Comparison of ENCODE assay signal across 8 cellular contexts in genomic region chr13:28138012-28138755, GRCh38. TPM values are rescaled to one million over a fixed set of nuclear protein-coding genes. Genes with fewer than 3 reads are reported as not detected.
DNase-seq lines count a peak whose midpoint lies in the region; ATAC-seq and TF ChIP-seq lines count a peak whose summit lies in the region.

A gene with protein sequence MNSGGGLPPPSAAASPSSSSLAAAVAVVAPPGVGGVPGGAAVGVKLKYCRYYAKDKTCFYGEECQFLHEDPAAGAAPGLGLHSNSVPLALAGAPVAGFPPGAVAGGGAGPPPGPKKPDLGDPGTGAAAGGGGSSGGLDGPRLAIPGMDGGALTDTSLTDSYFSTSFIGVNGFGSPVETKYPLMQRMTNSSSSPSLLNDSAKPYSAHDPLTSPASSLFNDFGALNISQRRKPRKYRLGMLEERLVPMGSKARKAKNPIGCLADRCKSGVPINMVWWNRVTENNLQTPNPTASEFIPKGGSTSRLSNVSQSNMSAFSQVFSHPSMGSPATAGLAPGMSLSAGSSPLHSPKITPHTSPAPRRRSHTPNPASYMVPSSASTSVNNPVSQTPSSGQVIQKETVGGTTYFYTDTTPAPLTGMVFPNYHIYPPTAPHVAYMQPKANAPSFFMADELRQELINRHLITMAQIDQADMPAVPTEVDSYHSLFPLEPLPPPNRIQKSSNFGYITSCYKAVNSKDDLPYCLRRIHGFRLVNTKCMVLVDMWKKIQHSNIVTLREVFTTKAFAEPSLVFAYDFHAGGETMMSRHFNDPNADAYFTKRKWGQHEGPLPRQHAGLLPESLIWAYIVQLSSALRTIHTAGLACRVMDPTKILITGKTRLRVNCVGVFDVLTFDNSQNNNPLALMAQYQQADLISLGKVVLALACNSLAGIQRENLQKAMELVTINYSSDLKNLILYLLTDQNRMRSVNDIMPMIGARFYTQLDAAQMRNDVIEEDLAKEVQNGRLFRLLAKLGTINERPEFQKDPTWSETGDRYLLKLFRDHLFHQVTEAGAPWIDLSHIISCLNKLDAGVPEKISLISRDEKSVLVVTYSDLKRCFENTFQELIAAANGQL (plus strand): TSS chr13:28138545. CDS start chr13:28138658, 113 bp downstream.

- DNase-seq in GM12864 (ENCODE audit: low read depth) (peak; percentile 77), NCI-H1105 treated with DMSO at 0.1 percent for 48 hours (lab: John Stamatoyannopoulos, UW) (peak; percentile 60), T-helper 1 cell (peak; percentile 87 to 92 (median 89)), adrenal gland (peak; percentile 90 to 94 (median 91)), heart right ventricle (peak; percentile 93 to 96), progenitor cell of endocrine pancreas (ENCODE audit: low spot score, unreplicated experiment) (peak; percentile 88), upper lobe of right lung (peak; percentile 97)

- peak within 1 kb of the TSS; percentile 80 for H3K4me3 ChIP-seq in GM12864 (ENCODE audit: low read depth, low read length)
- H3K4me3 ChIP-seq in adrenal gland = peak within 1 kb of the TSS; percentile 76 to 100 (median 93)
- peak within 1 kb of the TSS; percentile 84 to 100 (median 97) for H3K4me3 ChIP-seq in heart right ventricle
- peak within 1 kb of the TSS; percentile 99 for H3K4me3 ChIP-seq in upper lobe of right lung

- H3K27ac ChIP-seq in adrenal gland (peak within 1 kb of the TSS; percentile 75 to 99 (median 96)), heart right ventricle (peak within 1 kb of the TSS; percentile 95 to 100 (median 98)), upper lobe of right lung (peak within 1 kb of the TSS; percentile 96)

- H3K4me1 ChIP-seq in adrenal gland (replicated peaks in 1 of 2) (peaks cover 6 to 26% of the 10 kb centered on the region in 2 donors), heart right ventricle (peaks cover 4 to 49% (median 36%) of the 10 kb centered on the region in 9 donors), upper lobe of right lung (peaks cover 21% of the 10 kb centered on the region)

- WGBS in adrenal gland, 4 donors = 0 to 1% (median 1%) methylated on average over 47 to 84 of the region's 84 CpGs
- WGBS in heart right ventricle, 2 donors = 0% methylated on average over 65 to 84 of the region's 84 CpGs

- peak within 1 kb of the TSS; percentile 93 for H3K4me3 Mint-ChIP-seq in progenitor cell of endocrine pancreas (ENCODE audit: low read depth)

- TF ChIP-seq CTCF in GM12864 (IDR thresholded peaks at IDR 0.05; ENCODE audit: low read depth, low read length, missing control alignments) = peak; percentile 7
- TF ChIP-seq CTCF in adrenal gland (IDR thresholded peaks at IDR 0.05) = no peak
- TF ChIP-seq CTCF in heart right ventricle (IDR thresholded peaks at IDR 0.05) = peak in 4 of 9 donors; percentile 19 to 38 (median 28)
- TF ChIP-seq CTCF in progenitor cell of endocrine pancreas (IDR thresholded peaks at IDR 0.05; ENCODE audit: unreplicated experiment) = peak; percentile 20
- peak; percentile 27 for TF ChIP-seq CTCF in upper lobe of right lung (IDR thresholded peaks at IDR 0.05)

- no peaks in the 10 kb centered on the region for H3K27me3 Mint-ChIP-seq in progenitor cell of endocrine pancreas

- intact Hi-C loops in adrenal gland (cut with DNase I) (loop anchor here in 1 of 2 donors (10.0 kb wide), 1 partner anchor 497 kb away; no protein-coding TSS in a partner anchor), heart right ventricle (cut with DNase I) (loop anchor here in 1 of 10 donors (2.0 kb wide), 1 partner anchor 521 kb away; the partner anchor contains the start of gene POMP), upper lobe of right lung (cut with DNase I) (no loop called here)

- TF ChIP-seq POLR2A in adrenal gland (IDR thresholded peaks at IDR 0.05) = peak; percentile 28 to 79

- H3K27me3 ChIP-seq in adrenal gland = no peaks in the 10 kb centered on the region
- no peaks in the 10 kb centered on the region for H3K27me3 ChIP-seq in heart right ventricle
- no peaks in the 10 kb centered on the region for H3K27me3 ChIP-seq in upper lobe of right lung

- ATAC-seq in HG02610 (IDR thresholded peaks at IDR 0.05; ENCODE audit: unreplicated experiment) (peak; percentile 51), heart right ventricle (peak; percentile 87 to 93 (median 90)), upper lobe of right lung (peak; percentile 85)

- peaks cover 32% of the 10 kb centered on the region for H3K4me1 Mint-ChIP-seq in progenitor cell of endocrine pancreas (ENCODE audit: low read depth)

- H3K36me3 Mint-ChIP-seq in progenitor cell of endocrine pancreas (ENCODE audit: insufficient read depth) = peaks cover 2% of the 10 kb centered on the region

- peak within 1 kb of the TSS; percentile 99 for H3K27ac Mint-ChIP-seq in progenitor cell of endocrine pancreas

- H3K9me3 ChIP-seq in adrenal gland (replicated peaks in 1 of 3) = no peaks in the 10 kb centered on the region
- no peaks in the 10 kb centered on the region for H3K9me3 ChIP-seq in heart right ventricle
- H3K9me3 ChIP-seq in upper lobe of right lung = no peaks in the 10 kb centered on the region

- no peaks in the 10 kb centered on the region for H3K9me3 Mint-ChIP-seq in progenitor cell of endocrine pancreas (ENCODE audit: low read depth)

- no peaks in the 10 kb centered on the region for H3K36me3 ChIP-seq in adrenal gland (replicated peaks in 1 of 2)
- H3K36me3 ChIP-seq in heart right ventricle = no peaks in the 10 kb centered on the region
- H3K36me3 ChIP-seq in upper lobe of right lung = no peaks in the 10 kb centered on the region

RNA-seq across cellular contexts. Expression of the gene that starts here (rescaled TPM):
- total RNA-seq in adrenal gland (10 to 100 TPM; 15.2 to 31.4 (median 23.9) TPM), heart right ventricle (10 to 100 TPM in 8 of 10 donors, 1 to 10 TPM in 2; 7.4 to 14.0 (median 10.8) TPM), progenitor cell of endocrine pancreas (55.9 and 59.0 TPM in 2 replicates), upper lobe of right lung (34.3 TPM)
- polyA plus RNA-seq in adrenal gland (10 to 100 TPM; 13.3 to 27.7 (median 16.4) TPM), heart right ventricle (10 to 100 TPM in 1 of 2 donors, 1 to 10 TPM in 1; 2.8 to 16.2 TPM)

Comparison
In these comparisons a context has a peak if more than half of its experiments do, and no peak if none do; other contexts are left out.
1. Peak in every context shown above with its lines: DNase-seq, ATAC-seq, H3K4me3 ChIP-seq and H3K27ac ChIP-seq.
2. CTCF ChIP-seq: peak in GM12864 (single experiment), progenitor cell of endocrine pancreas (single experiment) and upper lobe of right lung (single experiment); none in adrenal gland (0 of 6).